In genomic region chr20:31236953-31237352, GRCh38 we compare ENCODE assay signal across 1 cellular context.
TF ChIP-seq lines count a peak whose summit lies in the region.

No MANE protein-coding gene starts in this region.

TF ChIP-seq in HepG2, 621 proteins besides CTCF, POLR2A, EP300 and RAD21 (continued from another document):
- TF ChIP-seq ARID4A (CRISPR knock-in tag; IDR thresholded peaks at IDR 0.05; ENCODE audit: borderline replicate concordance), result no peak
